In the genomic region with DNA sequence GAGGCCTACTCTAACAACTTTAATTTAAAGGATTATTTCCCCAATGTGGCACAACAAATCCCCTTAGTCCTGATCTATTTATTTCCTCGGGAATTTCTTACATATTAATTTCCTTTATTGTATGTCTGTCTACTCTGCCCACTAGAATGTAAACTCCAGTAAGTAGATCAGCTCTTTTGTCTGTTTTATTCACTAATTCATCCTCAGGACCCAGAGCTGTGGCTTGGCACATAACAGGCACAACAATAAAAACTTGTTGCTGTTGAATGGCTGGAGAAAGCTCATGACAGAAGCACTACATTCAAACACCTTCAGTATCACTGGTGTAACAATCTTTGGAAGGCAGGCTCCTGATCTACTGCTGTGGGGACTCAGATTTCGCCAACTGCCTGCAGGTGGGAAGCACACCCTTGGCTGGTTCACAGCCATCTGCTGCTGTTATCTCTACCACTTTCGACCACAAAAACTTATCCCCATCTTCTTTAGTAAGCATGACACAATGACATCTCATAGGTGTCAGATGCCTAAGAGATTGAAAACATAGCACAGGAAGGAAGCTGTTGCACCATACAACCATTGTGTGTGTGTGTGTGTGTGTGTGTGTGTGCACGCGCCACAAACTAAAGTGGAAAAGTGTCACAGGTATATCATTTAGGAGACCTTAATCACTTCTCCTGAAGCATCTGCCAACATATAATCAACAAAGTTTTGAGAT, we compare ENCODE assay signal across 8 cellular contexts. TPM values are rescaled to one million over a fixed set of nuclear protein-coding genes. Genes with fewer than 3 reads are reported as not detected.
DNase-seq lines count a peak whose midpoint lies in the region; TF ChIP-seq lines count a peak whose summit lies in the region.

No MANE protein-coding gene starts in this region.

- no peak for TF ChIP-seq POLR2A in Peyer's patch (IDR thresholded peaks at IDR 0.05)

- H3K4me3 ChIP-seq in Peyer's patch (no peak overlapping the region), WERI-Rb-1 (ENCODE audit: low read depth, low read length) (no peak overlapping the region)

- peak overlapping the region in 1 of 4 donors; percentile 2 for H3K4me3 Mint-ChIP-seq in IgD-negative memory B cell
- peak overlapping the region; percentile 37 for H3K4me3 Mint-ChIP-seq in activated T-helper 2 cell treated with anti-CD3 and anti-CD28 coated beads, Interferon-gamma antibody, Interleukin-2, Interleukin-4, amounts not matched to agents 10 μg/mL and 5 μg/mL and 100 μg/mL, durations not matched to agents 14 hours and 24 hours and 36 hours (ENCODE audit: low read depth)

- H3K36me3 ChIP-seq in Peyer's patch (no peaks in the 10 kb centered on the region), WERI-Rb-1 (peaks cover 7% of the 10 kb centered on the region; the same call in 1 of the 2 replicates)

- H3K9me3 ChIP-seq in Peyer's patch (no peaks in the 10 kb centered on the region), WERI-Rb-1 (ENCODE audit: severe bottlenecking) (no peaks in the 10 kb centered on the region)

- peaks cover 0 to 16% (median 1%) of the 10 kb centered on the region in 4 donors for H3K4me1 ChIP-seq in Peyer's patch

- intact Hi-C loops in activated T-helper 2 cell treated with anti-CD3 and anti-CD28 coated beads, Interferon-gamma antibody, Interleukin-2, Interleukin-4, amounts not matched to agents 10 μg/mL and 5 μg/mL and 100 μg/mL, durations not matched to agents 14 hours and 24 hours and 36 hours (cut with micrococcal nuclease): loop anchor here (1.0 kb wide), 1 partner anchor 11 kb away; no protein-coding TSS in a partner anchor

- peak overlapping the region; percentile 7 to 71 (median 60) for H3K27ac Mint-ChIP-seq in IgD-negative memory B cell
- H3K27ac Mint-ChIP-seq in activated T-helper 2 cell treated with anti-CD3 and anti-CD28 coated beads, Interferon-gamma antibody, Interleukin-2, Interleukin-4, amounts not matched to agents 10 μg/mL and 5 μg/mL and 100 μg/mL, durations not matched to agents 14 hours and 24 hours and 36 hours: peak overlapping the region; percentile 91

- DNase-seq in NCI-H2107 treated with DMSO at 0.1 percent for 48 hours (lab: John Stamatoyannopoulos, UW; ENCODE audit: unreplicated experiment) (peak; percentile 49), NCI-H2107 (lab: John Stamatoyannopoulos, UW) (no peak), NCI-H526 treated with DMSO at 0.1 percent for 48 hours (lab: John Stamatoyannopoulos, UW) (no peak), Peyer's patch (no peak), WERI-Rb-1 (no peak)
- DNase-seq in activated T-helper 2 cell treated with anti-CD3 and anti-CD28 coated beads, Interferon-gamma antibody, Interleukin-2, Interleukin-4, amounts not matched to agents 10 μg/mL and 5 μg/mL and 100 μg/mL, durations not matched to agents 14 hours and 24 hours and 36 hours (ENCODE audit: low spot score): peak; percentile 58
- peak; percentile 33 for DNase-seq in stimulated activated CD4-positive, alpha-beta T cell treated with anti-CD3 and anti-CD28 coated beads, Interleukin-4, amount 100 ng/mL, for 1 hour

- H3K27ac ChIP-seq in Peyer's patch (peak overlapping the region in 2 of 4 donors; percentile 20 to 40), WERI-Rb-1 (no peak overlapping the region)

- peaks cover 7% of the 10 kb centered on the region for H3K36me3 Mint-ChIP-seq in IgD-negative memory B cell
- peaks cover 35% of the 10 kb centered on the region for H3K36me3 Mint-ChIP-seq in activated T-helper 2 cell treated with anti-CD3 and anti-CD28 coated beads, Interferon-gamma antibody, Interleukin-2, Interleukin-4, amounts not matched to agents 10 μg/mL and 5 μg/mL and 100 μg/mL, durations not matched to agents 14 hours and 24 hours and 36 hours (ENCODE audit: low read depth)

- H3K27me3 Mint-ChIP-seq in IgD-negative memory B cell: no peaks in the 10 kb centered on the region
- no peaks in the 10 kb centered on the region for H3K27me3 Mint-ChIP-seq in activated T-helper 2 cell treated with anti-CD3 and anti-CD28 coated beads, Interferon-gamma antibody, Interleukin-2, Interleukin-4, amounts not matched to agents 10 μg/mL and 5 μg/mL and 100 μg/mL, durations not matched to agents 14 hours and 24 hours and 36 hours (ENCODE audit: low read depth)

- peaks cover 24 to 45% (median 26%) of the 10 kb centered on the region in 3 donors for H3K4me1 Mint-ChIP-seq in IgD-negative memory B cell
- peaks cover 65% of the 10 kb centered on the region for H3K4me1 Mint-ChIP-seq in activated T-helper 2 cell treated with anti-CD3 and anti-CD28 coated beads, Interferon-gamma antibody, Interleukin-2, Interleukin-4, amounts not matched to agents 10 μg/mL and 5 μg/mL and 100 μg/mL, durations not matched to agents 14 hours and 24 hours and 36 hours (ENCODE audit: low read depth)

- no peaks in the 10 kb centered on the region for H3K9me3 Mint-ChIP-seq in IgD-negative memory B cell
- no peaks in the 10 kb centered on the region for H3K9me3 Mint-ChIP-seq in activated T-helper 2 cell treated with anti-CD3 and anti-CD28 coated beads, Interferon-gamma antibody, Interleukin-2, Interleukin-4, amounts not matched to agents 10 μg/mL and 5 μg/mL and 100 μg/mL, durations not matched to agents 14 hours and 24 hours and 36 hours

- TF ChIP-seq CTCF in Peyer's patch (IDR thresholded peaks at IDR 0.05) (no peak), WERI-Rb-1 (IDR thresholded peaks at IDR 0.05; ENCODE audit: low read depth, low read length) (no peak)

- H3K27me3 ChIP-seq in Peyer's patch: no peaks in the 10 kb centered on the region
- no peaks in the 10 kb centered on the region for H3K27me3 ChIP-seq in WERI-Rb-1 (ENCODE audit: insufficient read depth, low read depth, severe bottlenecking)

RNA-seq across cellular contexts. Expression of a gene that starts 11.9 kb away (rescaled TPM):
- polyA plus RNA-seq in IgD-negative memory B cell: 6.3 TPM
- total RNA-seq in activated T-helper 2 cell treated with anti-CD3 and anti-CD28 coated beads, Interferon-gamma antibody, Interleukin-2, Interleukin-4, amounts not matched to agents 10 μg/mL and 5 μg/mL and 100 μg/mL, durations not matched to agents 14 hours and 24 hours and 36 hours: 36.0 and 36.1 TPM in 2 replicates
- total RNA-seq in Peyer's patch: 100 to 1,000 TPM in 1 of 4 donors, 10 to 100 TPM in 3; 24.9 to 104 (median 31.8) TPM

RNA-seq across cellular contexts. Expression of a gene that starts 12.7 kb away (rescaled TPM):
- polyA plus RNA-seq in IgD-negative memory B cell: 75.6 TPM
- total RNA-seq in activated T-helper 2 cell treated with anti-CD3 and anti-CD28 coated beads, Interferon-gamma antibody, Interleukin-2, Interleukin-4, amounts not matched to agents 10 μg/mL and 5 μg/mL and 100 μg/mL, durations not matched to agents 14 hours and 24 hours and 36 hours: 32.2 and 34.8 TPM in 2 replicates
- 10 to 100 TPM in 2 of 4 donors, 1 to 10 TPM in 2; 7.0 to 27.2 (median 10.2) TPM for total RNA-seq in Peyer's patch

RNA-seq across cellular contexts. Expression of a gene that starts 27.9 kb away (rescaled TPM):
- 49.6 TPM for polyA plus RNA-seq in IgD-negative memory B cell
- total RNA-seq in activated T-helper 2 cell treated with anti-CD3 and anti-CD28 coated beads, Interferon-gamma antibody, Interleukin-2, Interleukin-4, amounts not matched to agents 10 μg/mL and 5 μg/mL and 100 μg/mL, durations not matched to agents 14 hours and 24 hours and 36 hours: 26.2 and 26.9 TPM in 2 replicates
- total RNA-seq in Peyer's patch: 10 to 100 TPM; 46.8 to 47.9 (median 47.1) TPM

RNA-seq across cellular contexts. Expression of a gene that starts 59.4 kb away (rescaled TPM):
- polyA plus RNA-seq in IgD-negative memory B cell: 52.1 TPM
- total RNA-seq in activated T-helper 2 cell treated with anti-CD3 and anti-CD28 coated beads, Interferon-gamma antibody, Interleukin-2, Interleukin-4, amounts not matched to agents 10 μg/mL and 5 μg/mL and 100 μg/mL, durations not matched to agents 14 hours and 24 hours and 36 hours: 103 and 110 TPM in 2 replicates
- total RNA-seq in Peyer's patch: 10 to 100 TPM; 39.2 to 74.3 (median 43.5) TPM

Comparison
In these comparisons a context has a peak if more than half of its experiments do, and no peak if none do; other contexts are left out.
1. DNase-seq: peak in NCI-H2107 treated with DMSO at 0.1 percent for 48 hours (single experiment), activated T-helper 2 cell treated with anti-CD3 and anti-CD28 coated beads, Interferon-gamma antibody, Interleukin-2, Interleukin-4, amounts not matched to agents 10 μg/mL and 5 μg/mL and 100 μg/mL, durations not matched to agents 14 hours and 24 hours and 36 hours (single experiment) and stimulated activated CD4-positive, alpha-beta T cell treated with anti-CD3 and anti-CD28 coated beads, Interleukin-4, amount 100 ng/mL, for 1 hour (single experiment); none in NCI-H2107 (single experiment), NCI-H526 treated with DMSO at 0.1 percent for 48 hours (single experiment), Peyer's patch (0 of 3) and WERI-Rb-1 (single experiment).